In genomic region chr4:54290980-54291379, GRCh38 we compare ENCODE assay signal across 20 cellular contexts.
DNase-seq lines count a peak whose midpoint lies in the region; ATAC-seq and TF ChIP-seq lines count a peak whose summit lies in the region.
"Had no signal": no experiment of that assay in that cellular context is flagged by ENCODE, and none has a peak within 500 bp of the region (broad histone marks: within the 10 kb centered on the region; RNA-seq: fewer than 3 reads in every experiment).

No MANE protein-coding gene starts in this region.

- H3K36me3 Mint-ChIP-seq in activated T-cell treated with anti-CD3 and anti-CD28 coated beads, Interleukin-2, amount 50 U/mL, for 72 hours (ENCODE audit: insufficient read depth in 2 of 2): no peaks in the 10 kb centered on the region
- H3K36me3 Mint-ChIP-seq: CD14-positive monocyte; CD4-positive, alpha-beta memory T cell; CD4-positive, CD25-positive, alpha-beta regulatory T cell; CD8-positive, alpha-beta memory T cell had no signal

- no peak for DNase-seq in activated T-cell treated with anti-CD3 and anti-CD28 coated beads, Interleukin-2, amount 50 U/mL, for 72 hours
- no peak for DNase-seq in activated T-cell treated with anti-CD3 and anti-CD28 coated beads, Interleukin-2, amount 50 U/mL, for 48 hours
- DNase-seq in cardiac muscle cell (ENCODE audit: low read depth in 1 of 2, low spot score in 1 of 2): no peak
- DNase-seq in right cardiac atrium: no peak
- DNase-seq in esophagus muscularis mucosa (ENCODE audit: extremely low spot score): peak; percentile 14
- DNase-seq: 8988T; ACHN; BE2C; C1 segment of cervical spinal cord; Caco-2; Calu3; CD4-positive, alpha-beta memory T cell; CD4-positive, CD25-positive, alpha-beta regulatory T cell; CD8-positive, alpha-beta memory T cell; DMS79 treated with DMSO at 0.1 percent for 48 hours; GF-D8 had no signal

- H3K4me3 ChIP-seq in cardiac muscle cell (no peak overlapping the region), right cardiac atrium (ENCODE audit: low read length) (no peak overlapping the region), esophagus muscularis mucosa (no peak overlapping the region)
- H3K4me3 ChIP-seq: BLaER1 had no signal

- H3K4me1 Mint-ChIP-seq in activated T-cell treated with anti-CD3 and anti-CD28 coated beads, Interleukin-2, amount 50 U/mL, for 72 hours (ENCODE audit: low read depth): no peaks in the 10 kb centered on the region
- H3K4me1 Mint-ChIP-seq: CD14-positive monocyte; CD4-positive, alpha-beta memory T cell; CD4-positive, CD25-positive, alpha-beta regulatory T cell; CD8-positive, alpha-beta memory T cell had no signal

- H3K9me3 ChIP-seq in cardiac muscle cell (ENCODE audit: low read depth) (no peaks in the 10 kb centered on the region), right cardiac atrium (ENCODE audit: control insufficient read depth, low read length) (no peaks in the 10 kb centered on the region), esophagus muscularis mucosa (no peaks in the 10 kb centered on the region)
- H3K9me3 ChIP-seq: BE2C, BLaER1, Caco-2 had no signal

- H3K27me3 ChIP-seq in cardiac muscle cell (no peaks in the 10 kb centered on the region), right cardiac atrium (ENCODE audit: control insufficient read depth, insufficient read depth) (no peaks in the 10 kb centered on the region), esophagus muscularis mucosa (peaks cover 0 to 6% (median 0%) of the 10 kb centered on the region in 4 donors)
- H3K27me3 ChIP-seq: BE2C, BLaER1 had no signal

- ATAC-seq in activated T-cell treated with anti-CD3 and anti-CD28 coated beads, Interleukin-2, amount 50 U/mL, for 72 hours (replicated peaks in 1 of 2): no peak
- no peak for ATAC-seq in right cardiac atrium
- no peak for ATAC-seq in GM21423 (IDR thresholded peaks at IDR 0.05; ENCODE audit: unreplicated experiment)
- ATAC-seq in GM21515 (IDR thresholded peaks at IDR 0.05; ENCODE audit: unreplicated experiment): no peak

- no peaks in the 10 kb centered on the region for H3K9me3 Mint-ChIP-seq in activated T-cell treated with anti-CD3 and anti-CD28 coated beads, Interleukin-2, amount 50 U/mL, for 72 hours
- H3K9me3 Mint-ChIP-seq: CD4-positive, CD25-positive, alpha-beta regulatory T cell had no signal

- H3K27ac ChIP-seq in cardiac muscle cell: peak overlapping the region; percentile 10
- no peak overlapping the region for H3K27ac ChIP-seq in right cardiac atrium (ENCODE audit: low read length)
- no peak overlapping the region for H3K27ac ChIP-seq in esophagus muscularis mucosa (replicated peaks in 1 of 4)
- H3K27ac ChIP-seq: BLaER1 had no signal

- peaks cover 69% of the 10 kb centered on the region for H3K36me3 ChIP-seq in cardiac muscle cell
- H3K36me3 ChIP-seq in esophagus muscularis mucosa: peaks cover 0 to 18% (median 7%) of the 10 kb centered on the region in 4 donors
- H3K36me3 ChIP-seq: BE2C, BLaER1 had no signal

- peaks cover 48% of the 10 kb centered on the region for H3K27me3 Mint-ChIP-seq in activated T-cell treated with anti-CD3 and anti-CD28 coated beads, Interleukin-2, amount 50 U/mL, for 72 hours (ENCODE audit: low read depth)
- H3K27me3 Mint-ChIP-seq: CD4-positive, CD25-positive, alpha-beta regulatory T cell had no signal

- no peaks in the 10 kb centered on the region for H3K4me1 ChIP-seq in cardiac muscle cell (ENCODE audit: low read depth)
- peaks cover 2% of the 10 kb centered on the region for H3K4me1 ChIP-seq in right cardiac atrium (ENCODE audit: control insufficient read depth, insufficient read depth, low read length)
- no peaks in the 10 kb centered on the region for H3K4me1 ChIP-seq in esophagus muscularis mucosa
- H3K4me1 ChIP-seq: BE2C, BLaER1, Caco-2 had no signal

- TF ChIP-seq CTCF in cardiac muscle cell (IDR thresholded peaks at IDR 0.05; ENCODE audit: low read depth, low read length) (no peak), esophagus muscularis mucosa (IDR thresholded peaks at IDR 0.05) (no peak)

- WGBS in right cardiac atrium: 58% methylated on average over 3 of the region's 3 CpGs
- WGBS in esophagus muscularis mucosa: 97% methylated on average over 3 of the region's 3 CpGs

- no peak for TF ChIP-seq POLR2A in esophagus muscularis mucosa (IDR thresholded peaks at IDR 0.05; ENCODE audit: low read depth)

- peak overlapping the region; percentile 17 for H3K27ac Mint-ChIP-seq in activated T-cell treated with anti-CD3 and anti-CD28 coated beads, Interleukin-2, amount 50 U/mL, for 72 hours
- H3K27ac Mint-ChIP-seq: CD14-positive monocyte; CD4-positive, alpha-beta memory T cell; CD4-positive, CD25-positive, alpha-beta regulatory T cell; CD8-positive, alpha-beta memory T cell had no signal

- no peak for TF ChIP-seq EP300 in esophagus muscularis mucosa (IDR thresholded peaks at IDR 0.05)

- intact Hi-C loops in right cardiac atrium (cut with DNase I) (no loop called here), esophagus muscularis mucosa (cut with DNase I) (no loop called here)

- no peak overlapping the region for H3K4me3 Mint-ChIP-seq in activated T-cell treated with anti-CD3 and anti-CD28 coated beads, Interleukin-2, amount 50 U/mL, for 72 hours
- H3K4me3 Mint-ChIP-seq: CD14-positive monocyte; CD4-positive, alpha-beta memory T cell; CD4-positive, CD25-positive, alpha-beta regulatory T cell had no signal
